ENCODE assay signal across 11 cellular contexts in the genomic region with DNA sequence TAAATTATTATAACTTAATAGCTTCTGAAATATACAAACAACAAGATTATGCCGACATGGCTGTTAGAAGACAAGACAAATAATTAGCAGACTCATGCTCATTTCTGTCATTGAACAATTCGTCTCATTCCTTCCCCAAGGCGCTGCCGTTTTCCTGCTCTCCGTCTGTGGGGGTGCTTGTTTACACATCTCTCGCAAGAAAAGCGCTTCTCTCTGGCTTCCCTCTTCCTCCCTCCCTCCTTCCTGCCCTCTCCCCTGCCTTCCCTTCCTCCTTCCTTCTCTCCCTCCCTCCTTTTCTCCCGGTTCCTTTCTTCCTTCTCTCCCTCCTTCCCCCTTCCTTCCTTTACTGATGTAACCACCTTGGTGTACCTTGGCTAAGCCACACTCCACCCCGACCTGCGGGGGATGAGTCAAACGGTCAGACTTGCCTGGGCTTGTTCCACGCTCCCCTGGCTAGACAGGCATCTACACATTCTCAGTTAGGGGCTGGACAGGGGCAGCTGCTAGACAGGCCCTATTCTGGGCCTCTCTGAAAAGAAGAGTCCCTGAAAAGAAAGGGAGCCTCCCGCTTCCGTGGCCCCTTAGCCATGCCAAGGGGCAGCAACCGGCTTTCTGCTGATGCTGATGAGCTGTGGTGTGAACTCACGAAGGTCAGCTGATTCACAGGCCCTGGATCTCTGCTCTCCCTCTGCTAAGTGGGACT.
DNase-seq lines count a peak whose midpoint lies in the region; ATAC-seq and TF ChIP-seq lines count a peak whose summit lies in the region.
"Had no signal": no experiment of that assay in that cellular context is flagged by ENCODE, and none has a peak within 500 bp of the region (broad histone marks: within the 10 kb centered on the region; RNA-seq: fewer than 3 reads in every experiment).

No MANE protein-coding gene starts in this region.

- H3K27ac Mint-ChIP-seq in nephron: peak overlapping the region; percentile 71 to 77 (median 72)
- H3K27ac Mint-ChIP-seq: activated CD4-positive, alpha-beta T cell treated with anti-CD3 and anti-CD28 coated beads, Interleukin-2, amount 10 ng/mL, durations not matched to agents 7 days and 5 days; CD4-positive, CD25-positive, alpha-beta regulatory T cell had no signal

- DNase-seq in DMS79 (lab: John Stamatoyannopoulos, UW) (peak; percentile 43), NCI-H146 (lab: John Stamatoyannopoulos, UW) (peak; percentile 73), cerebellar cortex (ENCODE audit: low spot score) (peak; percentile 16), nucleus accumbens (lab: John Stamatoyannopoulos, UW) (no peak), erythroblast (lab: John Stamatoyannopoulos, UW) (no peak)
- DNase-seq: activated CD4-positive, alpha-beta T cell treated with anti-CD3 and anti-CD28 coated beads, Interleukin-2, amount 10 ng/mL, durations not matched to agents 7 days and 5 days; CD4-positive, CD25-positive, alpha-beta regulatory T cell had no signal

- no peak for TF ChIP-seq POLR2A in erythroblast (IDR thresholded peaks at IDR 0.05; ENCODE audit: low read length)

- H3K9me3 Mint-ChIP-seq in nephron: no peaks in the 10 kb centered on the region
- H3K9me3 Mint-ChIP-seq: activated CD4-positive, alpha-beta T cell treated with anti-CD3 and anti-CD28 coated beads, Interleukin-2, amount 10 ng/mL, durations not matched to agents 7 days and 5 days had no signal

- H3K36me3 Mint-ChIP-seq in nephron (ENCODE audit: low read depth): no peaks in the 10 kb centered on the region
- H3K36me3 Mint-ChIP-seq: CD4-positive, CD25-positive, alpha-beta regulatory T cell had no signal

- ATAC-seq in GM21526 (IDR thresholded peaks at IDR 0.05; ENCODE audit: low FRiP score, unreplicated experiment): no peak
- ATAC-seq in GM19397 (IDR thresholded peaks at IDR 0.05; ENCODE audit: unreplicated experiment): no peak
- ATAC-seq: body of pancreas had no signal

- peaks cover 12% of the 10 kb centered on the region for H3K27me3 Mint-ChIP-seq in nephron (ENCODE audit: low read depth)
- H3K27me3 Mint-ChIP-seq: activated CD4-positive, alpha-beta T cell treated with anti-CD3 and anti-CD28 coated beads, Interleukin-2, amount 10 ng/mL, durations not matched to agents 7 days and 5 days; CD4-positive, CD25-positive, alpha-beta regulatory T cell had no signal

- H3K4me3 Mint-ChIP-seq in nephron: peak overlapping the region in 1 of 3 experiments; percentile 44
- H3K4me3 Mint-ChIP-seq: activated CD4-positive, alpha-beta T cell treated with anti-CD3 and anti-CD28 coated beads, Interleukin-2, amount 10 ng/mL, durations not matched to agents 7 days and 5 days; CD4-positive, CD25-positive, alpha-beta regulatory T cell had no signal

- TF ChIP-seq CTCF in nephron (IDR thresholded peaks at IDR 0.05; ENCODE audit: unreplicated experiment in 3 of 3): no peak

- H3K4me1 Mint-ChIP-seq in nephron: peaks cover 22% of the 10 kb centered on the region
- H3K4me1 Mint-ChIP-seq: activated CD4-positive, alpha-beta T cell treated with anti-CD3 and anti-CD28 coated beads, Interleukin-2, amount 10 ng/mL, durations not matched to agents 7 days and 5 days; CD4-positive, CD25-positive, alpha-beta regulatory T cell had no signal

Comparison
In these comparisons a context has a peak if more than half of its experiments do, and no peak if none do; other contexts are left out.
1. DNase-seq: peak in DMS79 (single experiment), NCI-H146 (single experiment) and cerebellar cortex (single experiment); none in nucleus accumbens (0 of 56) and erythroblast (0 of 2).